ENCODE assay signal across 10 cellular contexts in genomic region chr12:56766535-56766934, GRCh38. TPM values are rescaled to one million over a fixed set of nuclear protein-coding genes. Genes with fewer than 3 reads are reported as not detected.
A peak's percentile ranks its signal among the peaks of the same experiment; 100 is the strongest.
DNase-seq lines count a peak whose midpoint lies in the region; ATAC-seq and TF ChIP-seq lines count a peak whose summit lies in the region.
"Had no signal": no experiment of that assay in that cellular context is flagged by ENCODE, and none has a peak within 500 bp of the region (broad histone marks: within the 10 kb centered on the region; RNA-seq: fewer than 3 reads in every experiment).

No MANE protein-coding gene starts in this region.

- no peak overlapping the region for H3K14ac ChIP-seq in trophoblast cell (ENCODE audit: low read length)

- H4K12ac ChIP-seq in trophoblast cell (ENCODE audit: low read depth, low read length), result no peak overlapping the region

- no CpG with 5 or more reads among the region's 6 CpGs for WGBS in trophoblast cell (ENCODE audit: extremely low coverage, insufficient coverage, insufficient read length)

- H3K4me3 ChIP-seq in left lung, result no peak overlapping the region
- no peak overlapping the region for H3K4me3 ChIP-seq in trophoblast cell (ENCODE audit: low read depth, low read length)

- no peak overlapping the region for H2AK5ac ChIP-seq in trophoblast cell (ENCODE audit: low read length)

- H3K4ac ChIP-seq in trophoblast cell (ENCODE audit: low read depth, low read length), result no peak overlapping the region

- DNase-seq in left lung, result no peak
- no peak for DNase-seq in occipital lobe (lab: John Stamatoyannopoulos, UW)
- no peak for DNase-seq in AML-193 (lab: John Stamatoyannopoulos, UW)
- DNase-seq in SHP77 (lab: John Stamatoyannopoulos, UW), result no peak
- no peak for DNase-seq in trophoblast cell
- DNase-seq: NCI-H2227 treated with DMSO at 0.1 percent for 48 hours; stimulated activated CD4-positive, alpha-beta T cell treated with anti-CD3 and anti-CD28 coated beads, Interleukin-2, amount 100 ng/mL, for 24 hours had no signal

- no peak overlapping the region for H2BK5ac ChIP-seq in trophoblast cell (ENCODE audit: low read depth, low read length, poor library complexity)

- no peak overlapping the region for H3K9ac ChIP-seq in trophoblast cell (ENCODE audit: low read length)

- H3K18ac ChIP-seq in trophoblast cell (ENCODE audit: low read length), result no peak overlapping the region

- no peak overlapping the region for H3K4me2 ChIP-seq in trophoblast cell (ENCODE audit: low read length)

- ATAC-seq in GM18517 (IDR thresholded peaks at IDR 0.05; ENCODE audit: unreplicated experiment) (peak; percentile 99), GM21717 (IDR thresholded peaks at IDR 0.05; ENCODE audit: unreplicated experiment) (peak; percentile 94), HG03460 (IDR thresholded peaks at IDR 0.05; ENCODE audit: unreplicated experiment) (peak; percentile 97), left lung (peak; percentile 6)

- H3K27me3 ChIP-seq in left lung (no peaks in the 10 kb centered on the region), trophoblast cell (ENCODE audit: insufficient read depth, low read length) (no peaks in the 10 kb centered on the region)

- no peak overlapping the region for H4K8ac ChIP-seq in trophoblast cell (ENCODE audit: low read depth, low read length)

- H2BK120ac ChIP-seq in trophoblast cell (ENCODE audit: insufficient read depth, low read length, poor library complexity), result no peak overlapping the region

- H3K4me1 ChIP-seq in left lung (peaks cover 9% of the 10 kb centered on the region in 2 donors), trophoblast cell (ENCODE audit: control insufficient read depth in 1 of 2, insufficient read depth in 2 of 2, low read length in 2 of 2) (no peaks in the 10 kb centered on the region)

- intact Hi-C loops in left lung (cut with DNase I), result no loop called here

- H3K79me1 ChIP-seq in trophoblast cell (ENCODE audit: low read length), result no peaks in the 10 kb centered on the region

- no peak overlapping the region for H4K91ac ChIP-seq in trophoblast cell (ENCODE audit: low read depth, low read length)

- H3K36me3 ChIP-seq in left lung (no peaks in the 10 kb centered on the region), trophoblast cell (ENCODE audit: control insufficient read depth in 1 of 2, insufficient read depth in 2 of 2, low read length in 2 of 2) (no peaks in the 10 kb centered on the region)

- H3K79me2 ChIP-seq in trophoblast cell (ENCODE audit: control insufficient read depth, insufficient read depth, low read length, poor library complexity), result no peaks in the 10 kb centered on the region

- H2BK12ac ChIP-seq in trophoblast cell (ENCODE audit: low read length), result no peak overlapping the region

- H3K27ac ChIP-seq in left lung (no peak overlapping the region), trophoblast cell (ENCODE audit: low read depth, low read length) (no peak overlapping the region)

- H3K23ac ChIP-seq in trophoblast cell (ENCODE audit: low read length), result no peak overlapping the region

- TF ChIP-seq CTCF in left lung (IDR thresholded peaks at IDR 0.05), result no peak

- H2AFZ ChIP-seq in trophoblast cell (ENCODE audit: insufficient read depth, low read length, poor library complexity), result no peak overlapping the region

- H3K9me3 ChIP-seq in left lung (no peaks in the 10 kb centered on the region), trophoblast cell (ENCODE audit: insufficient read depth, low read depth, low read length) (peaks cover 1% of the 10 kb centered on the region)

RNA-seq across cellular contexts. Expression of gene HSD17B6, which starts 3.4 kb away (rescaled TPM):
- total RNA-seq in left lung (10 to 100 TPM; 40.7 to 63.0 TPM), occipital lobe (1.2 TPM)
- polyA plus RNA-seq in trophoblast cell (2013), result 0.55 and 0.82 TPM in 2 replicates

RNA-seq across cellular contexts. Expression of gene PRIM1, which starts 14.4 kb away (rescaled TPM):
- total RNA-seq in left lung (10 to 100 TPM in 1 of 2 donors, 1 to 10 TPM in 1; 7.2 to 13.6 TPM), occipital lobe (32.8 TPM)
- polyA plus RNA-seq in trophoblast cell (2013), result 12.5 and 13.4 TPM in 2 replicates

RNA-seq across cellular contexts. Expression of gene NACA, which starts 41.4 kb away (rescaled TPM):
- total RNA-seq in left lung (100 to 1,000 TPM; 531 to 592 TPM), occipital lobe (1,394 TPM)
- 1,910 and 1,942 TPM in 2 replicates for polyA plus RNA-seq in trophoblast cell (2013)

Comparison
In these comparisons a context has a peak if more than half of its experiments do, and no peak if none do; other contexts are left out.
1. ATAC-seq: peak in every context shown above with its lines; median percentile 99 in GM18517; 97 in HG03460; 94 in GM21717; 6 in left lung.
2. RNA of gene HSD17B6, which starts 3.4 kb away (total RNA-seq): 40.7 to 63.0 TPM in left lung; 1.2 TPM in occipital lobe (single experiment); every median in the first group is over 10 times any median in the second.